Comparison of ENCODE assay signal across 1 cellular context in genomic region chr17:42886283-42887176, GRCh38.
TF ChIP-seq lines count a peak whose summit lies in the region.

No MANE protein-coding gene starts in this region.

TF ChIP-seq in HepG2, 621 proteins besides CTCF, POLR2A, EP300 and RAD21 (continued from another document and continues in another):
- peak; percentile 93 for TF ChIP-seq PAXIP1 (CRISPR knock-in tag; conservative IDR thresholded peaks at IDR 0.05)
- TF ChIP-seq ZFP36L2 (CRISPR knock-in tag; IDR thresholded peaks at IDR 0.05), result no peak
- no peak for TF ChIP-seq XBP1 (CRISPR knock-in tag; IDR thresholded peaks at IDR 0.05)
- TF ChIP-seq ZNF513 (CRISPR knock-in tag; conservative IDR thresholded peaks at IDR 0.05), result 0 out of 2 replicates have a peak, but pooled peaks have one; percentile 53
- no peak for TF ChIP-seq ZBTB34 (CRISPR knock-in tag; IDR thresholded peaks at IDR 0.05)
- 0 out of 2 replicates have a peak, but pooled peaks have one; percentile 54 for TF ChIP-seq ZNF564 (CRISPR knock-in tag; IDR thresholded peaks at IDR 0.05)
- no peak for TF ChIP-seq ZNF446 (CRISPR knock-in tag; IDR thresholded peaks at IDR 0.05)
- TF ChIP-seq EED (CRISPR knock-in tag; IDR thresholded peaks at IDR 0.05), result no peak; the same call in 1 of the 2 replicates
- TF ChIP-seq SOX5 (CRISPR knock-in tag; IDR thresholded peaks at IDR 0.05; ENCODE audit: borderline replicate concordance), result peak; percentile 59; the same call in 1 of the 2 replicates
- peak; percentile 97; the same call in 1 of the 2 replicates for TF ChIP-seq CHD4 (IDR thresholded peaks at IDR 0.05; ENCODE audit: borderline replicate concordance, low read length)
- 0 out of 2 replicates have a peak, but pooled peaks have one; percentile 37 for TF ChIP-seq ZNF142 (CRISPR knock-in tag; IDR thresholded peaks at IDR 0.05)
- peak; percentile 90 for TF ChIP-seq HOXA3 (CRISPR knock-in tag; IDR thresholded peaks at IDR 0.05)
- TF ChIP-seq SIN3A (IDR thresholded peaks at IDR 0.05; ENCODE audit: borderline replicate concordance, low read depth, low read length), result peak; percentile 69; the same call in 1 of the 2 replicates
- TF ChIP-seq KAT2B (IDR thresholded peaks at IDR 0.05; ENCODE audit: borderline replicate concordance, low read depth, low read length), result peak; percentile 99
- peak; percentile 90 for TF ChIP-seq NRL (CRISPR knock-in tag; IDR thresholded peaks at IDR 0.05; ENCODE audit: borderline replicate concordance)
- peak; percentile 90; the same call in 2 of the 3 replicates for TF ChIP-seq MXI1 (IDR thresholded peaks at IDR 0.05; ENCODE audit: borderline replicate concordance, low read depth, low read length)
- TF ChIP-seq ZNF256 (CRISPR knock-in tag; conservative IDR thresholded peaks at IDR 0.05), result no peak
- TF ChIP-seq RBM39 (IDR thresholded peaks at IDR 0.05; ENCODE audit: low read depth, low read length, poor library complexity, severe bottlenecking), result no peak
- TF ChIP-seq ZNF569 (CRISPR knock-in tag; IDR thresholded peaks at IDR 0.05; ENCODE audit: borderline replicate concordance), result no peak
- TF ChIP-seq MIER3 (CRISPR knock-in tag; IDR thresholded peaks at IDR 0.05; ENCODE audit: borderline replicate concordance), result peak; percentile 89
- no peak for TF ChIP-seq IKZF4 (CRISPR knock-in tag; IDR thresholded peaks at IDR 0.05; ENCODE audit: borderline replicate concordance, low read depth, not compliant biosample characterization)
- peak; percentile 98 for TF ChIP-seq ZBTB42 (CRISPR knock-in tag; IDR thresholded peaks at IDR 0.05)
- peak; percentile 82; the same call in 1 of the 2 replicates for TF ChIP-seq ZNF772 (CRISPR knock-in tag; IDR thresholded peaks at IDR 0.05)
- peak; percentile 31; the same call in 1 of the 2 replicates for TF ChIP-seq GATAD1 (CRISPR knock-in tag; IDR thresholded peaks at IDR 0.05)
- TF ChIP-seq CSRNP1 (CRISPR knock-in tag; IDR thresholded peaks at IDR 0.05), result peak; percentile 58; the same call in 1 of the 2 replicates
- no peak for TF ChIP-seq EZH2 (conservative IDR thresholded peaks at IDR 0.05; ENCODE audit: low read depth, low read length)
- TF ChIP-seq RARA (CRISPR knock-in tag; IDR thresholded peaks at IDR 0.05), result peak; percentile 93
- TF ChIP-seq TMF1 (CRISPR knock-in tag; IDR thresholded peaks at IDR 0.05; ENCODE audit: low read depth), result no peak
- no peak for TF ChIP-seq ZNF207 (IDR thresholded peaks at IDR 0.05; ENCODE audit: borderline replicate concordance)
- TF ChIP-seq ZNF577 (CRISPR knock-in tag; IDR thresholded peaks at IDR 0.05; ENCODE audit: borderline replicate concordance, low read depth), result no peak
- TF ChIP-seq MXD1 (CRISPR knock-in tag; IDR thresholded peaks at IDR 0.05), result no peak
- TF ChIP-seq ZNF20 (CRISPR knock-in tag; IDR thresholded peaks at IDR 0.05), result no peak
- TF ChIP-seq ZNF343 (CRISPR knock-in tag; IDR thresholded peaks at IDR 0.05), result peak; percentile 63; the same call in 1 of the 2 replicates
- TF ChIP-seq SIX4 (CRISPR knock-in tag; IDR thresholded peaks at IDR 0.05), result peak; percentile 45; the same call in 1 of the 2 replicates
- TF ChIP-seq RFX1 (IDR thresholded peaks at IDR 0.05), result no peak
- peak; percentile 93 for TF ChIP-seq SMAD3 (CRISPR knock-in tag; IDR thresholded peaks at IDR 0.05)
- TF ChIP-seq REXO4 (CRISPR knock-in tag; IDR thresholded peaks at IDR 0.05; ENCODE audit: borderline replicate concordance), result no peak
- TF ChIP-seq ATF2 (CRISPR knock-in tag; IDR thresholded peaks at IDR 0.05), result no peak; the same call in 1 of the 2 replicates
- TF ChIP-seq NFIC (IDR thresholded peaks at IDR 0.05; ENCODE audit: low read length), result peak; percentile 80; the same call in 1 of the 2 replicates
- TF ChIP-seq MEIS1 (CRISPR knock-in tag; IDR thresholded peaks at IDR 0.05; ENCODE audit: borderline replicate concordance), result peak; percentile 98
